In genomic region chr20:63955281-63955845, GRCh38 we compare ENCODE assay signal across 8 cellular contexts. TPM values are rescaled to one million over a fixed set of nuclear protein-coding genes. Genes with fewer than 3 reads are reported as not detected.
DNase-seq lines count a peak whose midpoint lies in the region; ATAC-seq and TF ChIP-seq lines count a peak whose summit lies in the region.

No MANE protein-coding gene starts in this region.

- H3K36me3 Mint-ChIP-seq in CD4-positive, alpha-beta T cell (ENCODE audit: low read depth) = peaks cover 8% of the 10 kb centered on the region
- no peaks in the 10 kb centered on the region for H3K36me3 Mint-ChIP-seq in activated CD4-positive, alpha-beta memory T cell treated with anti-CD3 and anti-CD28 coated beads, Interleukin-2, amount 10 ng/mL, durations not matched to agents 7 days and 5 days (ENCODE audit: low read depth)

- peaks cover 37% of the 10 kb centered on the region for H3K4me1 Mint-ChIP-seq in CD4-positive, alpha-beta T cell (ENCODE audit: low read depth)
- peaks cover 45% of the 10 kb centered on the region for H3K4me1 Mint-ChIP-seq in activated CD4-positive, alpha-beta memory T cell treated with anti-CD3 and anti-CD28 coated beads, Interleukin-2, amount 10 ng/mL, durations not matched to agents 7 days and 5 days

- H3K36me3 ChIP-seq in muscle layer of duodenum (ENCODE audit: control insufficient read depth in 1 of 2, insufficient read depth in 2 of 2, low read length in 2 of 2) = peaks cover 0 to 15% of the 10 kb centered on the region in 2 donors

- TF ChIP-seq CTCF in CD4-positive, alpha-beta T cell (IDR thresholded peaks at IDR 0.05) = no peak

- H3K27ac ChIP-seq in CD4-positive, alpha-beta T cell (ENCODE audit: low read depth, low read length) = peak overlapping the region; percentile 69
- H3K27ac ChIP-seq in muscle layer of duodenum (ENCODE audit: low read length) = peak overlapping the region; percentile 39

- H3K27me3 Mint-ChIP-seq in CD4-positive, alpha-beta T cell = no peaks in the 10 kb centered on the region
- H3K27me3 Mint-ChIP-seq in activated CD4-positive, alpha-beta memory T cell treated with anti-CD3 and anti-CD28 coated beads, Interleukin-2, amount 10 ng/mL, durations not matched to agents 7 days and 5 days = no peaks in the 10 kb centered on the region

- peaks cover 16 to 64% of the 10 kb centered on the region in 2 donors for H3K4me1 ChIP-seq in muscle layer of duodenum (ENCODE audit: control insufficient read depth in 1 of 2, insufficient read depth in 2 of 2, low read length in 2 of 2)

- ATAC-seq in CD4-positive, alpha-beta T cell (ENCODE audit: poor library complexity) = peak; percentile 3
- ATAC-seq in GM19395 (IDR thresholded peaks at IDR 0.05; ENCODE audit: unreplicated experiment) = peak; percentile 23

- intact Hi-C loops in CD4-positive, alpha-beta T cell (cut with DNase I, micrococcal nuclease) = loop anchor here in 1 of 2 experiments (5.0 kb wide), 1 partner anchor 248 kb away; the partner anchor contains the start of genes ARFRP1 and ZGPAT

- CTCF ChIA-PET in CD4-positive, alpha-beta T cell (lab: Charles Lee) = interaction anchor here (3.0 kb wide), 1 partner anchor 83 kb away, joined by 8 read pairs; no protein-coding TSS in a partner anchor
- CTCF ChIA-PET in activated CD4-positive, alpha-beta memory T cell treated with anti-CD3 and anti-CD28 coated beads, Interleukin-2, amount 10 ng/mL, durations not matched to agents 7 days and 5 days (lab: Charles Lee) = interaction anchor here (1.6 to 2.4 kb wide), 2 partner anchors 19 to 418 kb away, joined by 3 to 8 read pairs; partner anchors contain the start of gene PTK6

- no peaks in the 10 kb centered on the region for H3K9me3 ChIP-seq in CD4-positive, alpha-beta T cell (ENCODE audit: control insufficient read depth, low read length)
- no peaks in the 10 kb centered on the region for H3K9me3 ChIP-seq in muscle layer of duodenum (ENCODE audit: control insufficient read depth in 1 of 2, low read length in 2 of 2)

- DNase-seq in CD4-positive, alpha-beta T cell = peak in 3 of 10 experiments; percentile 29 to 47 (median 34)
- DNase-seq in HuH-7.5 (ENCODE audit: low spot score) (peak; percentile 88), erythroblast (lab: John Stamatoyannopoulos, UW) (peak; percentile 73 to 75), middle frontal gyrus (ENCODE audit: extremely low spot score, low spot score) (no peak), cortex of kidney (lab: John Stamatoyannopoulos, UW) (no peak)
- peak; percentile 54 for DNase-seq in activated CD4-positive, alpha-beta memory T cell treated with anti-CD3 and anti-CD28 coated beads, Interleukin-2, amount 10 ng/mL, durations not matched to agents 7 days and 5 days

- POLR2A ChIA-PET in CD4-positive, alpha-beta T cell (lab: Charles Lee) = interaction anchor here (1.2 to 3.3 kb wide), 2 partner anchors 12 to 25 kb away, joined by 3 to 27 read pairs; partner anchors contain the start of genes PRPF6 and SAMD10
- POLR2A ChIA-PET in activated CD4-positive, alpha-beta memory T cell treated with anti-CD3 and anti-CD28 coated beads, Interleukin-2, amount 10 ng/mL, durations not matched to agents 7 days and 5 days (lab: Charles Lee) = interaction anchor here (0.6 to 1.3 kb wide), 2 partner anchors 84 to 415 kb away, joined by 3 to 4 read pairs; no protein-coding TSS in a partner anchor

- H3K27me3 ChIP-seq in CD4-positive, alpha-beta T cell (ENCODE audit: control insufficient read depth, insufficient read depth, low read length) = no peaks in the 10 kb centered on the region
- H3K27me3 ChIP-seq in muscle layer of duodenum (ENCODE audit: low read depth, low read length) = no peaks in the 10 kb centered on the region

- peak overlapping the region; percentile 76 to 96 for H3K4me3 ChIP-seq in muscle layer of duodenum (ENCODE audit: low read depth in 1 of 2, low read length in 2 of 2)

- H3K9me3 Mint-ChIP-seq in CD4-positive, alpha-beta T cell = no peaks in the 10 kb centered on the region
- H3K9me3 Mint-ChIP-seq in activated CD4-positive, alpha-beta memory T cell treated with anti-CD3 and anti-CD28 coated beads, Interleukin-2, amount 10 ng/mL, durations not matched to agents 7 days and 5 days = no peaks in the 10 kb centered on the region

- H3K27ac Mint-ChIP-seq in CD4-positive, alpha-beta T cell = peak overlapping the region; percentile 76
- peak overlapping the region; percentile 49 for H3K27ac Mint-ChIP-seq in activated CD4-positive, alpha-beta memory T cell treated with anti-CD3 and anti-CD28 coated beads, Interleukin-2, amount 10 ng/mL, durations not matched to agents 7 days and 5 days

- H3K4me3 Mint-ChIP-seq in CD4-positive, alpha-beta T cell = peak overlapping the region; percentile 85
- peak overlapping the region; percentile 79 for H3K4me3 Mint-ChIP-seq in activated CD4-positive, alpha-beta memory T cell treated with anti-CD3 and anti-CD28 coated beads, Interleukin-2, amount 10 ng/mL, durations not matched to agents 7 days and 5 days

- TF ChIP-seq POLR2A in erythroblast (IDR thresholded peaks at IDR 0.05; ENCODE audit: low read length) = no peak

RNA-seq across cellular contexts. Expression of gene UCKL1, which starts 0.9 kb away (rescaled TPM):
- total RNA-seq in CD4-positive, alpha-beta T cell = 10 to 100 TPM; 41.3 to 46.1 TPM
- 10 to 100 TPM; 36.3 to 36.6 TPM for total RNA-seq in activated CD4-positive, alpha-beta memory T cell treated with anti-CD3 and anti-CD28 coated beads, Interleukin-2, amount 10 ng/mL, durations not matched to agents 7 days and 5 days

RNA-seq across cellular contexts. Expression of gene ZNF512B, which starts 14.4 kb away (rescaled TPM):
- total RNA-seq in CD4-positive, alpha-beta T cell = 10 to 100 TPM; 22.0 to 23.3 TPM
- 10 to 100 TPM; 16.5 to 16.7 TPM for total RNA-seq in activated CD4-positive, alpha-beta memory T cell treated with anti-CD3 and anti-CD28 coated beads, Interleukin-2, amount 10 ng/mL, durations not matched to agents 7 days and 5 days

RNA-seq across cellular contexts. Expression of gene SAMD10, which starts 24.1 kb away (rescaled TPM):
- 10 to 100 TPM; 12.0 to 12.1 TPM for total RNA-seq in CD4-positive, alpha-beta T cell
- total RNA-seq in activated CD4-positive, alpha-beta memory T cell treated with anti-CD3 and anti-CD28 coated beads, Interleukin-2, amount 10 ng/mL, durations not matched to agents 7 days and 5 days = 10 to 100 TPM; 18.3 to 21.0 TPM

RNA-seq across cellular contexts. Expression of gene PRPF6, which starts 25.6 kb away (rescaled TPM):
- 10 to 100 TPM; 50.6 to 51.3 TPM for total RNA-seq in CD4-positive, alpha-beta T cell
- total RNA-seq in activated CD4-positive, alpha-beta memory T cell treated with anti-CD3 and anti-CD28 coated beads, Interleukin-2, amount 10 ng/mL, durations not matched to agents 7 days and 5 days = 10 to 100 TPM; 58.4 to 60.4 TPM

Comparison
In these comparisons a context has a peak if more than half of its experiments do, and no peak if none do; other contexts are left out.
1. DNase-seq: peak in HuH-7.5 (single experiment), activated CD4-positive, alpha-beta memory T cell treated with anti-CD3 and anti-CD28 coated beads, Interleukin-2, amount 10 ng/mL, durations not matched to agents 7 days and 5 days (single experiment) and erythroblast (2 of 2); none in middle frontal gyrus (single experiment) and cortex of kidney (single experiment).